10 cellular contexts compared by ENCODE assay signal in the genomic region with DNA sequence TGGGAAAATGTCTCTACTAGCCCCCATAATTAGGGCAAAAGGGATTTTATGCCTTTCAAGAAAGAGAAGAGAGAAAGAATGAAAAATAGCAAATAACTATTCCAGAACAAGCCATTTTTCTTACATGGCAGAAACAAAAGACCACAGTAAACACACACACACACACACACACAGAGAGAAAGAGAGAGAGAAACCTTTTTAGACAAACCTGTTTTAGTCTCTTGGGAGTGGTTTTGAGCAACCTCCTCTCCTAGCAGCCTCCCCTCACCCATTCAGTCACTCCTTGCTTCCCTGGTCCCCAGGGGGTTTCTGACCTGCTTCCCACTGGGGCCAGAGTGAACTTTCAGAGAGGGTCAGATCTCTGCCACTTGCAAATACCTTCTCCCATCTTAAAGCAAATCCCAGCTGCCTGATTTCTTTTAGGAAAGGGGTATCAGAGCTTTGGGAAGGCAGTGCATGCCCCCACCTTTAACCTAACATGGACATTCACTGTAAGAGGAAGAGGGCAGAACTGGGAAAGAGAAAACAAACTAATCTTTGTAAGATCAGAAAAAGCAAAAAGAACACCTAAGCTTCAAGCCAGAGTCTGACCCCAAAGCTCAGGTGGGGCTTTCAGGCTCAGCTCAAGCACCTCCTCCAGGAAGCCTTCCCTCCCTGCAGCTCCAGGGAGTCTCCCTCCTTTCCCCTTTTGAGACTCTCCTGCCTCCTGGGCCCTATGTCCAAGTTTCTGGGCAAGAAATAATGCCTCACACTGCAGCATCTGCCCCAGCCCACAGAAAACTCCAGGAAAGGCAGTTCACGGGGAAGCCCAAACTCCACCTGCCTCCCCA. TPM values are rescaled to one million over a fixed set of nuclear protein-coding genes. Genes with fewer than 3 reads are reported as not detected.
A peak's percentile ranks its signal among the peaks of the same experiment; 100 is the strongest.
DNase-seq lines count a peak whose midpoint lies in the region; ATAC-seq and TF ChIP-seq lines count a peak whose summit lies in the region.
"Had no signal": no experiment of that assay in that cellular context is flagged by ENCODE, and none has a peak within 500 bp of the region (broad histone marks: within the 10 kb centered on the region; RNA-seq: fewer than 3 reads in every experiment).

No MANE protein-coding gene starts in this region.

- intact Hi-C loops in transverse colon (cut with DNase I; ENCODE audit: low total_unique reads) = loop anchor here (10.0 kb wide), 1 partner anchor 117 kb away; no protein-coding TSS in a partner anchor
- intact Hi-C loops in activated CD4-positive, alpha-beta memory T cell treated with anti-CD3 and anti-CD28 coated beads for 36 hours (cut with micrococcal nuclease) = loop anchor here (10.0 kb wide), 1 partner anchor 207 kb away; the partner anchor contains the start of gene MATN3

- H3K27me3 ChIP-seq in iPS-20b (ENCODE audit: insufficient read depth, low read length) = peaks cover 9% of the 10 kb centered on the region; the same call in 1 of the 2 replicates
- H3K27me3 ChIP-seq in transverse colon = no peaks in the 10 kb centered on the region

- peaks cover 61% of the 10 kb centered on the region for H3K27me3 Mint-ChIP-seq in T-helper 17 cell
- peaks cover 34% of the 10 kb centered on the region for H3K27me3 Mint-ChIP-seq in activated CD4-positive, alpha-beta memory T cell treated with anti-CD3 and anti-CD28 coated beads for 36 hours

- H3K9ac ChIP-seq in iPS-20b (ENCODE audit: low read depth, low read length) = peak overlapping the region; percentile 94; the same call in 1 of the 2 replicates

- no peak for TF ChIP-seq CTCF in transverse colon (IDR thresholded peaks at IDR 0.05)

- 83% methylated on average over 1 of the region's 1 CpG; no CpG with 5 or more reads in 1 of the 2 donors for WGBS in transverse colon (ENCODE audit: low coverage in 1 of 2), 2 donors

- POLR2A ChIA-PET in activated CD4-positive, alpha-beta memory T cell treated with anti-CD3 and anti-CD28 coated beads for 36 hours (lab: Charles Lee) = no interaction called here

- peaks cover 17% of the 10 kb centered on the region for H3K4me1 ChIP-seq in iPS-20b (ENCODE audit: insufficient read depth, low read length)
- H3K4me1 ChIP-seq in transverse colon = peaks cover 9 to 36% (median 31%) of the 10 kb centered on the region in 4 donors

- peak overlapping the region; percentile 93; the same call in 1 of the 2 replicates for H3K4me3 ChIP-seq in iPS-20b (ENCODE audit: low read length)
- H3K4me3 ChIP-seq in transverse colon = peak overlapping the region in 2 of 4 donors; percentile 84

- no peak for ATAC-seq in T-helper 17 cell

- peaks cover 3% of the 10 kb centered on the region for H3K36me3 Mint-ChIP-seq in T-helper 17 cell (ENCODE audit: low read depth)
- H3K36me3 Mint-ChIP-seq in activated CD4-positive, alpha-beta memory T cell treated with anti-CD3 and anti-CD28 coated beads for 36 hours = no peaks in the 10 kb centered on the region

- TF ChIP-seq POLR2A in transverse colon (IDR thresholded peaks at IDR 0.05) = no peak

- DNase-seq in NCI-H2107 treated with DMSO at 0.1 percent for 48 hours (lab: John Stamatoyannopoulos, UW; ENCODE audit: unreplicated experiment) = peak; percentile 53
- no peak for DNase-seq in NCI-H2107 (lab: John Stamatoyannopoulos, UW)
- no peak for DNase-seq in T-helper 17 cell
- no peak for DNase-seq in transverse colon
- no peak for DNase-seq in glomerular visceral epithelial cell (ENCODE audit: extremely low spot score)
- no peak for DNase-seq in activated CD4-positive, alpha-beta memory T cell treated with anti-CD3 and anti-CD28 coated beads for 36 hours
- DNase-seq in amniotic stem cell (lab: John Stamatoyannopoulos, UW) = no peak
- DNase-seq: activated T-cell treated with anti-CD3 and anti-CD28 coated beads, Interleukin-2, amount 50 U/mL, for 1 hour had no signal

- H3K36me3 ChIP-seq in iPS-20b (ENCODE audit: insufficient read depth, low read depth, low read length) = peaks cover 31% of the 10 kb centered on the region
- H3K36me3 ChIP-seq in transverse colon = no peaks in the 10 kb centered on the region

- peak overlapping the region; percentile 66 for H3K4me3 Mint-ChIP-seq in T-helper 17 cell
- H3K4me3 Mint-ChIP-seq in activated CD4-positive, alpha-beta memory T cell treated with anti-CD3 and anti-CD28 coated beads for 36 hours = no peak overlapping the region

- H3K27ac ChIP-seq in iPS-20b (ENCODE audit: low read length) = no peak overlapping the region
- H3K27ac ChIP-seq in transverse colon = peak overlapping the region; percentile 92 to 95 (median 93)
- H3K27ac ChIP-seq: coronary artery had no signal

- H3K27ac Mint-ChIP-seq in T-helper 17 cell = no peak overlapping the region
- H3K27ac Mint-ChIP-seq in activated CD4-positive, alpha-beta memory T cell treated with anti-CD3 and anti-CD28 coated beads for 36 hours = no peak overlapping the region

- H3K9me3 ChIP-seq in T-helper 17 cell (ENCODE audit: control insufficient read depth, low read length, poor library complexity, severe bottlenecking) (no peaks in the 10 kb centered on the region), iPS-20b (ENCODE audit: insufficient read depth, low read depth, low read length) (no peaks in the 10 kb centered on the region), transverse colon (no peaks in the 10 kb centered on the region)

- H3K4me1 Mint-ChIP-seq in T-helper 17 cell = peaks cover 2% of the 10 kb centered on the region
- peaks cover 6% of the 10 kb centered on the region for H3K4me1 Mint-ChIP-seq in activated CD4-positive, alpha-beta memory T cell treated with anti-CD3 and anti-CD28 coated beads for 36 hours (ENCODE audit: low read depth)

- H3K9me3 Mint-ChIP-seq in activated CD4-positive, alpha-beta memory T cell treated with anti-CD3 and anti-CD28 coated beads for 36 hours = no peaks in the 10 kb centered on the region

- CTCF ChIA-PET in activated CD4-positive, alpha-beta memory T cell treated with anti-CD3 and anti-CD28 coated beads for 36 hours (lab: Charles Lee) = no interaction called here

- in situ Hi-C loops in transverse colon (cut with MboI; ENCODE audit: low pct_ligation_motif_present in 1 of 4, low pct_unique_long_range_greater_than_20kb in 1 of 4, low sequenced_read_pairs in 3 of 4) = loop anchor here in 1 of 4 donors (10.0 kb wide), 1 partner anchor 87 kb away; no protein-coding TSS in a partner anchor

- TF ChIP-seq EP300 in transverse colon (IDR thresholded peaks at IDR 0.05; ENCODE audit: low read depth) = no peak

RNA-seq across cellular contexts. Expression of gene SDC1, which starts 2.8 kb away (rescaled TPM):
- not detected for total RNA-seq in T-helper 17 cell
- 100 to 1,000 TPM; 103 to 192 (median 127) TPM for total RNA-seq in transverse colon
- total RNA-seq in activated CD4-positive, alpha-beta memory T cell treated with anti-CD3 and anti-CD28 coated beads for 36 hours = under 1 TPM in 1 of 2 experiments, not detected in 1; 0.12 TPM

Comparison
In these comparisons a context has a peak if more than half of its experiments do, and no peak if none do; other contexts are left out.
1. RNA of gene SDC1, which starts 2.8 kb away (total RNA-seq): 103 to 192 TPM in transverse colon; not detected in T-helper 17 cell and 0.12 TPM in activated CD4-positive, alpha-beta memory T cell treated with anti-CD3 and anti-CD28 coated beads for 36 hours; every median in the first group is over 10 times any median in the second.